ENCODE assay signal across 24 cellular contexts in the genomic region with DNA sequence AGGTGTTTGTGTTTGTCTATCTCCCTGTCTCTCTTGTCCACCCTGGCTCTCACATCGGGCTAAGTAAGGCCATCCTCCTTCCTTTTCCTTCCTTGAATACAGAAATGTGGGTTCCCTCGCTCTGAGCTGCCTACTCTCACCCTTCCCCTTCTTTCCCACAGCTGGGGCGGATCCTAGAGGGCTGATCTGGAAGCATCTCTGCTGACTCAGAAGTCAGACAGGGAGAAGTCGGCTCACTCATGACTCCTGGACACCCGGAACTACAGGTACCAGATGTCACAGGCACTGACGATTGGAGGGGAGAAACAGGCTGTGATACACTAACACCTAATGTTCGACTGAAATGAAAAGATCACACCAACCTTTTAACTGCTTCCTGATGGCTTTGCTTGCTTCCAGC. TPM values are rescaled to one million over a fixed set of nuclear protein-coding genes. Genes with fewer than 3 reads are reported as not detected.
DNase-seq lines count a peak whose midpoint lies in the region; ATAC-seq, FAIRE-seq and TF ChIP-seq lines count a peak whose summit lies in the region.
"Had no signal": no experiment of that assay in that cellular context is flagged by ENCODE, and none has a peak within 500 bp of the region (broad histone marks: within the 10 kb centered on the region; RNA-seq: fewer than 3 reads in every experiment).

No MANE protein-coding gene starts in this region.

- no peak overlapping the region for H2BK120ac ChIP-seq in H1 (replicated peaks; ENCODE audit: low read depth, low read length)

- no peak overlapping the region for H3K23ac ChIP-seq in H1 (ENCODE audit: insufficient read length)

- H2BK12ac ChIP-seq in H1 (ENCODE audit: low read depth, low read length): no peak overlapping the region

- 80% methylated on average over 7 of the region's 7 CpGs; no CpG with 5 or more reads in 1 of the 2 experiments for WGBS in H1 (ENCODE audit: extremely low coverage in 1 of 2, insufficient coverage in 1 of 2, insufficient read length in 1 of 2, insufficient replicate concordance in 2 of 2, low coverage in 1 of 2, low lambda C conversion rate in 2 of 2, missing lambda C conversion rate in 1 of 2), 2 experiments

- no peak overlapping the region for H3K4me2 ChIP-seq in H1 (ENCODE audit: insufficient read depth in 1 of 2, low read depth in 2 of 2, low read length in 2 of 2)

- H3K9me3 ChIP-seq in breast epithelium: no peaks in the 10 kb centered on the region
- no peaks in the 10 kb centered on the region for H3K9me3 ChIP-seq in H1 (ENCODE audit: insufficient read depth in 2 of 2, low read depth in 1 of 2, low read length in 1 of 2)
- no peaks in the 10 kb centered on the region for H3K9me3 ChIP-seq in colonic mucosa
- no peaks in the 10 kb centered on the region for H3K9me3 ChIP-seq in effector memory CD4-positive, alpha-beta T cell (ENCODE audit: control insufficient read depth, low read length)
- H3K9me3 ChIP-seq: Caco-2 had no signal

- no peak overlapping the region for H2AFZ ChIP-seq in H1 (ENCODE audit: low read length)
- H2AFZ ChIP-seq: GM23248 had no signal

- no peaks in the 10 kb centered on the region for H3K79me2 ChIP-seq in H1 (ENCODE audit: control insufficient read depth in 1 of 2, insufficient read depth in 2 of 2, low read length in 2 of 2)

- CTCF ChIA-PET in MCF 10A (lab: Yijun Ruan, JAX) (interaction anchor here (11.9 to 14.7 kb wide), 2 partner anchors 10 to 16 kb away, joined by 133 to 225 read pairs; no protein-coding TSS in a partner anchor), H1 (lab: Charles Lee; ENCODE audit: partially characterized antibody) (interaction anchor here (0.5 to 15.2 kb wide), 8 partner anchors 8 to 208 kb away, joined by 3 to 236 read pairs (median 18); no protein-coding TSS in a partner anchor)

- H3K27ac ChIP-seq in breast epithelium (no peak overlapping the region), H1 (ENCODE audit: low read depth, low read length) (no peak overlapping the region), colonic mucosa (no peak overlapping the region)
- H3K27ac ChIP-seq in effector memory CD4-positive, alpha-beta T cell (ENCODE audit: insufficient read depth, low read length, poor library complexity, severe bottlenecking): no peak overlapping the region
- H3K27ac ChIP-seq: 22Rv1, GM23248 had no signal

- no peaks in the 10 kb centered on the region for H4K20me1 ChIP-seq in H1 (replicated peaks in 1 of 2; ENCODE audit: control insufficient read depth in 1 of 2, insufficient read depth in 2 of 2, low read length in 2 of 2)

- TF ChIP-seq RAD21 in H1 (IDR thresholded peaks at IDR 0.05 in 1 of 2, conservative IDR thresholded peaks at IDR 0.05 in 1 of 2; ENCODE audit: low read depth in 2 of 2, low read length in 2 of 2): no peak

- no peak for TF ChIP-seq POLR2A in breast epithelium (IDR thresholded peaks at IDR 0.05)
- no peak for TF ChIP-seq POLR2A in H1 (IDR thresholded peaks at IDR 0.05; ENCODE audit: control extremely low read depth in 1 of 2, low read depth in 2 of 2, low read length in 2 of 2)

- H3K23me2 ChIP-seq in H1 (ENCODE audit: low read depth, low read length): no peaks in the 10 kb centered on the region

- no peak overlapping the region for H4K8ac ChIP-seq in H1 (ENCODE audit: extremely low read depth, insufficient read depth, low read length)

- H3K4ac ChIP-seq in H1 (replicated peaks; ENCODE audit: insufficient read length, low read depth, low read length): no peak overlapping the region

- no peak overlapping the region for H4K91ac ChIP-seq in H1 (replicated peaks; ENCODE audit: insufficient read length, low read length)

- H2BK15ac ChIP-seq in H1 (ENCODE audit: low read length): no peak overlapping the region; the same call in 1 of the 2 replicates

- ATAC-seq in HG03354 (IDR thresholded peaks at IDR 0.05; ENCODE audit: poor library complexity, severe bottlenecking, unreplicated experiment): no peak
- ATAC-seq: HCT116 had no signal

- no peaks in the 10 kb centered on the region; the same call in 1 of the 2 replicates for H3K79me1 ChIP-seq in H1 (ENCODE audit: low read depth, low read length)

- TF ChIP-seq EP300 in H1 (IDR thresholded peaks at IDR 0.05; ENCODE audit: borderline replicate concordance in 1 of 2, low read depth in 2 of 2, low read length in 2 of 2): no peak

- no peak for DNase-seq in MCF 10A (ENCODE audit: unreplicated experiment)
- no peak for DNase-seq in breast epithelium (ENCODE audit: low spot score in 2 of 2)
- DNase-seq in H1 (ENCODE audit: low read depth in 1 of 2, low spot score in 2 of 2): no peak
- DNase-seq in osteocyte (ENCODE audit: extremely low spot score, unreplicated experiment): peak; percentile 48
- DNase-seq in colonic mucosa: no peak
- no peak for DNase-seq in DMS 273 (lab: John Stamatoyannopoulos, UW; ENCODE audit: unreplicated experiment)
- DNase-seq in effector memory CD4-positive, alpha-beta T cell: no peak
- DNase-seq: Caco-2; CD4-positive, CD25-positive, alpha-beta regulatory T cell; DMS153; EL; GM23248; MV-4-11; NCI-H1417; NCI-H187 treated with DMSO at 0.1 percent for 48 hours; NCI-H345; NCI-H524 treated with DMSO at 0.1 percent for 48 hours; RPMI8226; SIG-M5 had no signal

- H3K9me3 Mint-ChIP-seq in MCF 10A (ENCODE audit: unreplicated experiment): no peaks in the 10 kb centered on the region
- H3K9me3 Mint-ChIP-seq in osteocyte (ENCODE audit: unreplicated experiment): no peaks in the 10 kb centered on the region

- H3K4me1 ChIP-seq in breast epithelium (no peaks in the 10 kb centered on the region), H1 (replicated peaks in 1 of 4; ENCODE audit: control insufficient read depth in 3 of 4, insufficient read depth in 4 of 4, low read length in 3 of 4) (peaks cover 0 to 6% (median 1%) of the 10 kb centered on the region in 4 experiments; a peak in 3 of 7 replicates), colonic mucosa (no peaks in the 10 kb centered on the region)
- H3K4me1 ChIP-seq in effector memory CD4-positive, alpha-beta T cell (ENCODE audit: control insufficient read depth, insufficient read depth, low read length, poor library complexity, severe bottlenecking): no peaks in the 10 kb centered on the region

- 0 out of 2 replicates have a peak overlapping the region, but pooled peaks have one; percentile 13 for H2AK5ac ChIP-seq in H1 (ENCODE audit: low read depth, low read length)

- H3K9ac ChIP-seq in H1 (replicated peaks in 1 of 4; ENCODE audit: extremely low read depth in 1 of 4, low read depth in 3 of 4, low read length in 3 of 4) (no peak overlapping the region), colonic mucosa (ENCODE audit: low read depth in 2 of 2, low read length in 2 of 2) (no peak overlapping the region)
- H3K9ac ChIP-seq: GM23248 had no signal

- H3K36me3 Mint-ChIP-seq in MCF 10A (ENCODE audit: insufficient read depth, unreplicated experiment): peaks cover 7% of the 10 kb centered on the region
- H3K36me3 Mint-ChIP-seq in osteocyte (ENCODE audit: unreplicated experiment): peaks cover 2% of the 10 kb centered on the region
- H3K36me3 Mint-ChIP-seq: CD4-positive, CD25-positive, alpha-beta regulatory T cell had no signal

- POLR2A ChIA-PET in MCF 10A (lab: Yijun Ruan, JAX): interaction anchor here (0.6 to 2.1 kb wide), 5 partner anchors 8 to 15 kb away, joined by 3 to 9 read pairs (median 4); no protein-coding TSS in a partner anchor
- POLR2A ChIA-PET in H1 (lab: Charles Lee; ENCODE audit: partially characterized antibody): no interaction called here

- H3K36me3 ChIP-seq in breast epithelium (no peaks in the 10 kb centered on the region), H1 (ENCODE audit: control insufficient read depth in 2 of 4, insufficient read depth in 4 of 4, low read length in 3 of 4) (no peaks in the 10 kb centered on the region), colonic mucosa (no peaks in the 10 kb centered on the region)
- no peaks in the 10 kb centered on the region for H3K36me3 ChIP-seq in effector memory CD4-positive, alpha-beta T cell (ENCODE audit: control insufficient read depth, insufficient read depth, low read length)

- H3K14ac ChIP-seq in H1 (ENCODE audit: insufficient read length): no peak overlapping the region

- no peaks in the 10 kb centered on the region for H3K27me3 Mint-ChIP-seq in MCF 10A (ENCODE audit: insufficient read depth, unreplicated experiment)
- H3K27me3 Mint-ChIP-seq in osteocyte (ENCODE audit: unreplicated experiment): no peaks in the 10 kb centered on the region

- H4K5ac ChIP-seq in H1 (ENCODE audit: insufficient read length, low read depth, low read length): no peak overlapping the region

- no peak for FAIRE-seq in H1 (lab: Jason Lieb, UNC)
- FAIRE-seq: GM12878, GM19239 had no signal

- H3K4me3 ChIP-seq in breast epithelium (no peak overlapping the region), H1 (ENCODE audit: extremely low read depth in 1 of 4, insufficient read depth in 2 of 4, low read depth in 3 of 4, low read length in 4 of 4) (no peak overlapping the region), colonic mucosa (no peak overlapping the region)
- no peak overlapping the region for H3K4me3 ChIP-seq in effector memory CD4-positive, alpha-beta T cell (ENCODE audit: insufficient read depth, low read depth, low read length, poor library complexity, severe bottlenecking)
- H3K4me3 ChIP-seq: GM12878, GM23248 had no signal

- H3K27me3 ChIP-seq in breast epithelium (no peaks in the 10 kb centered on the region), H1 (replicated peaks in 1 of 4; ENCODE audit: control insufficient read depth in 3 of 4, extremely low read depth in 1 of 4, insufficient read depth in 3 of 4, low read length in 3 of 4) (no peaks in the 10 kb centered on the region), colonic mucosa (no peaks in the 10 kb centered on the region)
- H3K27me3 ChIP-seq in effector memory CD4-positive, alpha-beta T cell (replicated peaks; ENCODE audit: control insufficient read depth, insufficient read depth, low read length, poor library complexity, severe bottlenecking): no peaks in the 10 kb centered on the region

- intact Hi-C loops in MCF 10A (cut with micrococcal nuclease): no loop called here
- intact Hi-C loops in breast epithelium (cut with DNase I; ENCODE audit: low total_unique reads): no loop called here
- intact Hi-C loops in colonic mucosa (cut with DNase I): no loop called here

- H3K18ac ChIP-seq in H1 (ENCODE audit: extremely low read depth, low read length): no peak overlapping the region

- no peak for TF ChIP-seq CTCF in MCF 10A (IDR thresholded peaks at IDR 0.05; ENCODE audit: unreplicated experiment)
- no peak for TF ChIP-seq CTCF in breast epithelium (IDR thresholded peaks at IDR 0.05)
- no peak for TF ChIP-seq CTCF in H1 (IDR thresholded peaks at IDR 0.05; ENCODE audit: control extremely low read depth in 1 of 3, insufficient read depth in 1 of 3, low read depth in 1 of 3, low read length in 3 of 3)
- no peak for TF ChIP-seq CTCF in osteocyte (IDR thresholded peaks at IDR 0.05)
- TF ChIP-seq CTCF in colonic mucosa (IDR thresholded peaks at IDR 0.05): no peak

- no peak overlapping the region for H3K4me3 Mint-ChIP-seq in MCF 10A (ENCODE audit: unreplicated experiment)
- H3K4me3 Mint-ChIP-seq in osteocyte (ENCODE audit: unreplicated experiment): no peak overlapping the region
- H3K4me3 Mint-ChIP-seq: CD4-positive, CD25-positive, alpha-beta regulatory T cell had no signal

- H3K4me1 Mint-ChIP-seq in MCF 10A (ENCODE audit: insufficient read depth, unreplicated experiment) (peaks cover 39% of the 10 kb centered on the region), osteocyte (ENCODE audit: unreplicated experiment) (peaks cover 17% of the 10 kb centered on the region)
- H3K4me1 Mint-ChIP-seq: CD4-positive, CD25-positive, alpha-beta regulatory T cell had no signal

- BruUV-seq in MCF 10A (replicated peaks; lab: Mats Ljungman, UMichigan): no TSS peak

- H2BK5ac ChIP-seq in H1 (ENCODE audit: low read depth, low read length): no peak overlapping the region

- H3K56ac ChIP-seq in H1 (replicated peaks; ENCODE audit: insufficient read length, low read depth, low read length): no peak overlapping the region

- H2BK20ac ChIP-seq in H1 (ENCODE audit: low read length): no peak overlapping the region

- H3K27ac Mint-ChIP-seq in MCF 10A (ENCODE audit: low read depth, unreplicated experiment) (peak overlapping the region; percentile 64), osteocyte (ENCODE audit: unreplicated experiment) (no peak overlapping the region)
- H3K27ac Mint-ChIP-seq: CD4-positive, CD25-positive, alpha-beta regulatory T cell had no signal

RNA-seq across cellular contexts. Expression of gene PTPN3, which starts 41.3 kb away (rescaled TPM):
- total RNA-seq in MCF 10A (2022) (6.3 and 6.9 TPM in 2 replicates), breast epithelium (10 to 100 TPM in 2 of 3 donors, 1 to 10 TPM in 1; 4.2 to 21.2 (median 14.4) TPM), osteocyte (4.6 and 4.7 TPM in 2 replicates), colonic mucosa (10 to 100 TPM; 23.6 to 26.7 TPM)
- total RNA-seq in H1 (2021; fragmentation: NEBNext Ultra II Directional; extraction: Animal tissue kit (Norgen Biotek cat#: 25700)): 3.7 TPM in 2 replicates
- 2.0 and 2.9 TPM in 2 replicates for polyA plus RNA-seq in H1 (2011; rRNA removed)
- 2.7 TPM for polyA plus RNA-seq in H1 (2011; cell fraction: cytosol; rRNA removed)
- polyA plus RNA-seq in H1 (2011; cell fraction: nucleus; rRNA removed): 3.7 TPM
- polyA plus RNA-seq in H1 (2012, experiment 1 of 2): 2.3 to 3.2 TPM (median 2.7 TPM) in 4 replicates
- 0.28 TPM for polyA plus RNA-seq in H1 (2012, experiment 2 of 2)
- polyA plus RNA-seq in H1 (2013, experiment 1 of 2): 1.9 TPM
- polyA plus RNA-seq in H1 (2013, experiment 2 of 2): 1.8 TPM
- polyA minus RNA-seq in H1 (2011; rRNA and poly(A)+ RNA removed): 4.6 and 5.2 TPM in 2 replicates
- 1.3 TPM for polyA minus RNA-seq in H1 (2011; cell fraction: cytosol; rRNA and poly(A)+ RNA removed)
- 5.7 TPM for polyA minus RNA-seq in H1 (2011; cell fraction: nucleus; rRNA and poly(A)+ RNA removed)
